ENCODE assay signal across 14 cellular contexts in the genomic region with DNA sequence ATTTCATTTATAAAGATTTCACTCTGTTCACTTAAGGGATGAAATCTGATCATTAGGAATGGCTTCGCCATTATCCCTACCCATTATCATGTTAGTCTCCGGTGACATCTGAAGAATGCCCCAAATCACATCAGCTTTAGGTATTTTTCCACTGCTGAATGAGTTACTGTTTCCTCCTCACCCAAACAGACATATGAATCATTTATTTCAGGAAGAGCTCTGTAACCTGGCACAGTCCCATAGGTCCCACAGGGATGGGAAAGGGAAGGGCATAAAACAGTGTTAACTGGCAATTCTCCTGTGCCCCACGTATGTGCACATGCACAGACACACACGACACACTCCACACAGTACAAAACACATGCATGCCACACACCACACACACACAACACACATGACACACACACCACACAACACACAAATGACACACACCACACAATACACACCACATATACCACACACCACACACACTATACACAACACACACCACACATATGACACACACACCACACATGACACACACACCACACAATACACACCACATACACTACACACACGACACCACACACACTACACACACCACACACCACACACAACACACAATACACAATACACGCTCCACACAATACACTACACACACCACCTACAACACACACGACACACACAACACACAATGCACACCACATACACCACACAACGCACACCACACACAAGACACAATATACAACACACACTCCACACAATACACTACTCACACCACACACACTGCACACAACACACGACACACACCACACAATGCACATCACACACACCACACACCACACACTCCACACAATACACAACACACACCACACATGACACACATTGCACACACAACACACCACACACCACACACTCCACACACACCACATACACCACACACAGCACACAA. TPM values are rescaled to one million over a fixed set of nuclear protein-coding genes. Genes with fewer than 3 reads are reported as not detected.
DNase-seq lines count a peak whose midpoint lies in the region; ATAC-seq and TF ChIP-seq lines count a peak whose summit lies in the region.
"Had no signal": no experiment of that assay in that cellular context is flagged by ENCODE, and none has a peak within 500 bp of the region (broad histone marks: within the 10 kb centered on the region; RNA-seq: fewer than 3 reads in every experiment).

No MANE protein-coding gene starts in this region.

- TF ChIP-seq CTCF in IMR-90 (conservative IDR thresholded peaks at IDR 0.05; ENCODE audit: low read depth, low read length): no peak
- no peak for TF ChIP-seq CTCF in mammary epithelial cell (conservative IDR thresholded peaks at IDR 0.05 in 1 of 2, IDR thresholded peaks at IDR 0.05 in 1 of 2; ENCODE audit: extremely low read depth in 1 of 2, insufficient read depth in 1 of 2, low read depth in 1 of 2, low read length in 2 of 2)
- TF ChIP-seq CTCF in GM20000 (IDR thresholded peaks at IDR 0.05; ENCODE audit: extremely low read depth, missing control alignments): no peak

- dilution Hi-C loops in IMR-90 (cut with HindIII; ENCODE audit: low sequenced_read_pairs, unreplicated experiment): no loop called here
- dilution Hi-C loops in mammary epithelial cell (cut with HindIII; ENCODE audit: low sequenced_read_pairs): no loop called here

- DNase-seq in COLO829 (ENCODE audit: low spot score) (peak; percentile 86), IMR-90 (peak; percentile 19), mammary epithelial cell (peak; percentile 64), lung microvascular endothelial cell (ENCODE audit: low read depth in 2 of 2) (peak; percentile 90 to 96), GM20000 (ENCODE audit: low spot score) (no peak)
- no peak for DNase-seq in effector memory CD8-positive, alpha-beta T cell
- no peak for DNase-seq in activated T-cell treated with anti-CD3 and anti-CD28 coated beads, Interleukin-2, amount 50 U/mL, for 72 hours
- DNase-seq: activated CD8-positive, alpha-beta memory T cell treated with anti-CD3 and anti-CD28 coated beads, Interleukin-2, amount 50 U/mL, for 4 hours; naive thymus-derived CD8-positive, alpha-beta T cell; NCI-H1694 treated with DMSO at 0.1 percent for 48 hours; OCI-M1 had no signal

- H3K56ac ChIP-seq in IMR-90 (ENCODE audit: extremely low read depth, insufficient read depth, low read length): no peak overlapping the region

- H3K27ac ChIP-seq in IMR-90 (ENCODE audit: insufficient read depth, low read length) (no peak overlapping the region), mammary epithelial cell (ENCODE audit: insufficient read depth, low read depth, low read length) (no peak overlapping the region)
- H3K27ac ChIP-seq: ascending aorta, epithelial cell of prostate had no signal

- H3K36me3 Mint-ChIP-seq in effector memory CD8-positive, alpha-beta T cell (ENCODE audit: insufficient read depth): no peaks in the 10 kb centered on the region
- H3K36me3 Mint-ChIP-seq in activated T-cell treated with anti-CD3 and anti-CD28 coated beads, Interleukin-2, amount 50 U/mL, for 72 hours (ENCODE audit: insufficient read depth in 2 of 2): peaks cover 0 to 2% of the 10 kb centered on the region in 2 donors

- no peak for TF ChIP-seq POLR2A in IMR-90 (IDR thresholded peaks at IDR 0.05; ENCODE audit: low read depth, low read length)

- no peaks in the 10 kb centered on the region for H3K79me2 ChIP-seq in mammary epithelial cell (ENCODE audit: insufficient read depth, low read length)

- WGBS in IMR-90 (ENCODE audit: extremely low coverage in 2 of 2, insufficient read length in 1 of 2), 2 experiments: 74 to 100% methylated on average over 2 to 7 of the region's 9 CpGs
- WGBS in mammary epithelial cell (ENCODE audit: low coverage, missing lambda C conversion rate): 42% methylated on average over 8 of the region's 9 CpGs

- no peak overlapping the region for H3K23ac ChIP-seq in IMR-90 (ENCODE audit: low read depth, low read length)

- H3K79me1 ChIP-seq in IMR-90 (ENCODE audit: low read depth in 1 of 2, low read length in 2 of 2): peaks cover 0 to 5% of the 10 kb centered on the region in 2 experiments; a peak in 1 of 4 replicates

- intact Hi-C loops in IMR-90 (cut with micrococcal nuclease) (no loop called here), mammary epithelial cell (cut with micrococcal nuclease) (no loop called here)

- H4K8ac ChIP-seq in IMR-90 (ENCODE audit: low read depth in 2 of 2, low read length in 2 of 2): no peak overlapping the region

- peak overlapping the region; percentile 94 for H2AK5ac ChIP-seq in IMR-90 (ENCODE audit: low read depth, low read length)

- H3K36me3 ChIP-seq in IMR-90 (ENCODE audit: control insufficient read depth, insufficient read depth, low read length): no peaks in the 10 kb centered on the region
- no peaks in the 10 kb centered on the region for H3K36me3 ChIP-seq in mammary epithelial cell (ENCODE audit: insufficient read depth, low read length)
- H3K36me3 ChIP-seq: ascending aorta had no signal

- H3K27me3 ChIP-seq in IMR-90 (ENCODE audit: control insufficient read depth, insufficient read depth, low read length): peaks cover 15% of the 10 kb centered on the region
- no peaks in the 10 kb centered on the region for H3K27me3 ChIP-seq in mammary epithelial cell (ENCODE audit: insufficient read depth, low read length)
- H3K27me3 ChIP-seq: ascending aorta had no signal

- H3K4me3 ChIP-seq in IMR-90 (ENCODE audit: insufficient read depth, low read depth, low read length): no peak overlapping the region
- no peak overlapping the region for H3K4me3 ChIP-seq in mammary epithelial cell (replicated peaks in 1 of 3; ENCODE audit: insufficient read depth in 1 of 3, low read depth in 2 of 3, low read length in 3 of 3)
- H3K4me3 ChIP-seq: ascending aorta had no signal

- H3K27me3 Mint-ChIP-seq in effector memory CD8-positive, alpha-beta T cell: peaks cover 17 to 28% of the 10 kb centered on the region in 2 donors
- peaks cover 20% of the 10 kb centered on the region for H3K27me3 Mint-ChIP-seq in activated T-cell treated with anti-CD3 and anti-CD28 coated beads, Interleukin-2, amount 50 U/mL, for 72 hours (ENCODE audit: low read depth)

- H3K9me1 ChIP-seq in IMR-90 (ENCODE audit: insufficient read depth, low read length): peaks cover 9% of the 10 kb centered on the region

- H3K4ac ChIP-seq in IMR-90 (ENCODE audit: low read depth, low read length): peak overlapping the region; percentile 23; the same call in 1 of the 2 replicates

- H2BK20ac ChIP-seq in IMR-90 (ENCODE audit: low read depth, low read length): no peak overlapping the region

- peak overlapping the region; percentile 87 for H2BK5ac ChIP-seq in IMR-90 (ENCODE audit: low read depth, low read length, poor library complexity, severe bottlenecking)

- CTCF ChIA-PET in IMR-90 (lab: Yijun Ruan, JAX): no interaction called here
- CTCF ChIA-PET in mammary epithelial cell (lab: Charles Lee; ENCODE audit: low non-redundant PET): no interaction called here

- H3K4me1 ChIP-seq in IMR-90 (ENCODE audit: control insufficient read depth, insufficient read depth, low read length): no peaks in the 10 kb centered on the region
- peaks cover 12% of the 10 kb centered on the region for H3K4me1 ChIP-seq in mammary epithelial cell (ENCODE audit: insufficient read depth, low read length)
- H3K4me1 ChIP-seq: ascending aorta had no signal

- no peaks in the 10 kb centered on the region for H3K9me3 Mint-ChIP-seq in effector memory CD8-positive, alpha-beta T cell
- H3K9me3 Mint-ChIP-seq in activated T-cell treated with anti-CD3 and anti-CD28 coated beads, Interleukin-2, amount 50 U/mL, for 72 hours: peaks cover 2 to 5% of the 10 kb centered on the region in 2 donors

- peak overlapping the region; percentile 61; the same call in 1 of the 2 replicates for H3K14ac ChIP-seq in IMR-90 (replicated peaks; ENCODE audit: low read depth, low read length)

- H3K9me3 ChIP-seq in IMR-90 (ENCODE audit: control insufficient read depth, insufficient read depth, low read length) (peaks cover 5% of the 10 kb centered on the region; the same call in 1 of the 2 replicates), mammary epithelial cell (replicated peaks; ENCODE audit: insufficient read depth, low read length) (no peaks in the 10 kb centered on the region)
- H3K9me3 ChIP-seq: ascending aorta had no signal

- POLR2A ChIA-PET in IMR-90 (lab: Charles Lee; ENCODE audit: unreplicated experiment): no interaction called here

- no peaks in the 10 kb centered on the region for H4K20me1 ChIP-seq in IMR-90 (ENCODE audit: insufficient read depth, low read length)
- no peaks in the 10 kb centered on the region for H4K20me1 ChIP-seq in mammary epithelial cell (ENCODE audit: insufficient read depth, low read length)

- H3K9ac ChIP-seq in IMR-90 (ENCODE audit: low read depth, low read length) (no peak overlapping the region), mammary epithelial cell (ENCODE audit: insufficient read depth, low read length) (no peak overlapping the region)

- H3K4me3 Mint-ChIP-seq in effector memory CD8-positive, alpha-beta T cell: no peak overlapping the region
- H3K4me3 Mint-ChIP-seq in activated T-cell treated with anti-CD3 and anti-CD28 coated beads, Interleukin-2, amount 50 U/mL, for 72 hours: no peak overlapping the region
- H3K4me3 Mint-ChIP-seq: naive thymus-derived CD8-positive, alpha-beta T cell had no signal

- BruUV-seq in IMR-90 (replicated peaks; lab: Mats Ljungman, UMichigan): no TSS peak
- no TSS peak for BruUV-seq in mammary epithelial cell (replicated peaks; lab: Mats Ljungman, UMichigan)

- in situ Hi-C loops in IMR-90 (cut with MboI; ENCODE audit: low sequenced_read_pairs): no loop called here
- in situ Hi-C loops in mammary epithelial cell (cut with MboI; ENCODE audit: low sequenced_read_pairs in 2 of 2): no loop called here

- H3K27ac Mint-ChIP-seq in effector memory CD8-positive, alpha-beta T cell: no peak overlapping the region
- no peak overlapping the region for H3K27ac Mint-ChIP-seq in activated T-cell treated with anti-CD3 and anti-CD28 coated beads, Interleukin-2, amount 50 U/mL, for 72 hours
- H3K27ac Mint-ChIP-seq: naive thymus-derived CD8-positive, alpha-beta T cell had no signal

- H2BK15ac ChIP-seq in IMR-90 (ENCODE audit: low read depth, low read length): no peak overlapping the region; the same call in 2 of the 3 replicates

- no peak overlapping the region; the same call in 1 of the 2 replicates for H4K91ac ChIP-seq in IMR-90 (ENCODE audit: insufficient read depth, low read depth, low read length)

- no peak overlapping the region for H3K18ac ChIP-seq in IMR-90 (ENCODE audit: low read depth, low read length)

- H2AFZ ChIP-seq in IMR-90 (replicated peaks; ENCODE audit: low read length, poor library complexity) (peak overlapping the region; percentile 40), mammary epithelial cell (ENCODE audit: low read depth, low read length) (no peak overlapping the region)

- no peak overlapping the region for H2BK120ac ChIP-seq in IMR-90 (ENCODE audit: low read depth, low read length)

- H4K5ac ChIP-seq in IMR-90 (ENCODE audit: low read depth, low read length): no peak overlapping the region

- peak overlapping the region; percentile 89 for H2AK9ac ChIP-seq in IMR-90 (replicated peaks; ENCODE audit: low read depth, low read length, poor library complexity)

- no peak for ATAC-seq in IMR-90 (ENCODE audit: low read depth)
- no peak for ATAC-seq in GM18873 (IDR thresholded peaks at IDR 0.05; ENCODE audit: low FRiP score, unreplicated experiment)
- no peak for ATAC-seq in effector memory CD8-positive, alpha-beta T cell (replicated peaks)
- no peak for ATAC-seq in activated T-cell treated with anti-CD3 and anti-CD28 coated beads, Interleukin-2, amount 50 U/mL, for 72 hours (replicated peaks in 1 of 2)
- ATAC-seq: naive thymus-derived CD8-positive, alpha-beta T cell had no signal

- TF ChIP-seq RAD21 in IMR-90 (IDR thresholded peaks at IDR 0.05; ENCODE audit: low read length): no peak

- H3K4me2 ChIP-seq in IMR-90 (ENCODE audit: low read depth, low read length): no peak overlapping the region
- no peak overlapping the region for H3K4me2 ChIP-seq in mammary epithelial cell (ENCODE audit: insufficient read depth, low read depth, low read length)

- peaks cover 0 to 9% of the 10 kb centered on the region in 2 donors for H3K4me1 Mint-ChIP-seq in effector memory CD8-positive, alpha-beta T cell (ENCODE audit: low read depth in 2 of 2)
- H3K4me1 Mint-ChIP-seq in activated T-cell treated with anti-CD3 and anti-CD28 coated beads, Interleukin-2, amount 50 U/mL, for 72 hours (ENCODE audit: low read depth): peaks cover 17% of the 10 kb centered on the region

RNA-seq across cellular contexts. Expression of gene TMEM255B, which starts 15.4 kb away (rescaled TPM):
- total RNA-seq in IMR-90 (2012; rRNA removed) (0.36 and 0.83 TPM in 2 replicates), mammary epithelial cell (10 to 100 TPM in 1 of 2 donors, 1 to 10 TPM in 1; 4.2 to 19.0 TPM), lung microvascular endothelial cell (42.7 and 55.8 TPM in 2 replicates)
- polyA plus RNA-seq in IMR-90 (2012; rRNA removed) (0.94 and 1.1 TPM in 2 replicates), mammary epithelial cell (8.6 TPM)
- 0.65 and 1.3 TPM in 2 replicates for polyA plus RNA-seq in IMR-90 (2012; cell fraction: cytosol; rRNA removed)
- polyA plus RNA-seq in IMR-90 (2012; cell fraction: nucleus; rRNA removed; ENCODE audit: low replicate concordance): 0.46 and 0.95 TPM in 2 replicates
- polyA minus RNA-seq in mammary epithelial cell: 4.3 TPM
- 1 to 10 TPM; 1.2 TPM for total RNA-seq in activated T-cell treated with anti-CD3 and anti-CD28 coated beads, Interleukin-2, amount 50 U/mL, for 72 hours

Comparison
In these comparisons a context has a peak if more than half of its experiments do, and no peak if none do; other contexts are left out.
1. DNase-seq: peak in COLO829 (single experiment), IMR-90 (single experiment), mammary epithelial cell (single experiment) and lung microvascular endothelial cell (2 of 2); none in GM20000 (single experiment), effector memory CD8-positive, alpha-beta T cell (0 of 3) and activated T-cell treated with anti-CD3 and anti-CD28 coated beads, Interleukin-2, amount 50 U/mL, for 72 hours (0 of 2).